Comparison of ENCODE assay signal across 1 cellular context in the genomic region with DNA sequence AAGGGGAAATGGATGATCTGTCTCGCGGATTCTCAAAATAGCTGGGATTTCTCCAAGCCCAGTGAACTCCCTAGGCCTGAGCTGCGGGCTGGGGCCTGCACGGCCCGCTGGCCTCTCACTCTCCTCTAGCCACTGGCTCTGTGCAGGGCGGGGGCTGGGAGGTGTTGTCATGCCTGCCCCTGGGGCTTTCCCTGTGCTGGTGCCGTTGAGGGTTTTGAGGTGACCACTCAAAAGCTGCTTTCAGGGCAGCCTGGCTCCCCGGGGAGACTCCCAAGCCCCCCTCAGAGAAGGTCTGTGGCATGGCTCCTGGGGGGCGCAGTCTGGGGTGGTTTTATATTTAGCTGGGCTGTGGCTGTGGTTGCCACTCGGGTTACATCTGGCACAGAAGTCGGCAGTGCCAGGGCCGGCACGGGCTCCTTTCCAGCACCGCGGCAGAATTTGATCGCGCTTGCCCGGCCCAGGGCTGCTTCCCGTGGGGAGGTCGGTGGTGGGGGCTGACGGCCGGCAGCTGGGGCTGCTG.
TF ChIP-seq lines count a peak whose summit lies in the region.

No MANE protein-coding gene starts in this region.

TF ChIP-seq in GM12878, 131 proteins besides CTCF, POLR2A, EP300 and RAD21:
- peak; percentile 73 for TF ChIP-seq ATF7 (IDR thresholded peaks at IDR 0.05; ENCODE audit: low read depth)
- TF ChIP-seq HDGF (IDR thresholded peaks at IDR 0.05) = no peak
- TF ChIP-seq FOXM1 (IDR thresholded peaks at IDR 0.05; ENCODE audit: low read depth, low read length) = no peak
- TF ChIP-seq, protein P1, sequence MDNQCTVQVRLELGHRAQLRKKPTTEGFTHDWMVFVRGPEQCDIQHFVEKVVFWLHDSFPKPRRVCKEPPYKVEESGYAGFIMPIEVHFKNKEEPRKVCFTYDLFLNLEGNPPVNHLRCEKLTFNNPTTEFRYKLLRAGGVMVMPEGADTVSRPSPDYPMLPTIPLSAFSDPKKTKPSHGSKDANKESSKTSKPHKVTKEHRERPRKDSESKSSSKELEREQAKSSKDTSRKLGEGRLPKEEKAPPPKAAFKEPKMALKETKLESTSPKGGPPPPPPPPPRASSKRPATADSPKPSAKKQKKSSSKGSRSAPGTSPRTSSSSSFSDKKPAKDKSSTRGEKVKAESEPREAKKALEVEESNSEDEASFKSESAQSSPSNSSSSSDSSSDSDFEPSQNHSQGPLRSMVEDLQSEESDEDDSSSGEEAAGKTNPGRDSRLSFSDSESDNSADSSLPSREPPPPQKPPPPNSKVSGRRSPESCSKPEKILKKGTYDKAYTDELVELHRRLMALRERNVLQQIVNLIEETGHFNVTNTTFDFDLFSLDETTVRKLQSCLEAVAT (IDR thresholded peaks at IDR 0.05) = 0 out of 2 replicates have a peak, but pooled peaks have one; percentile 54
- TF ChIP-seq JUNB (IDR thresholded peaks at IDR 0.05) = no peak
- TF ChIP-seq ELK1 (IDR thresholded peaks at IDR 0.05; ENCODE audit: low read depth, low read length) = no peak
- TF ChIP-seq IKZF1 (conservative IDR thresholded peaks at IDR 0.05) = peak; percentile 55
- 0 out of 3 replicates have a peak, but pooled peaks of 1 of the 2 experiments have one; percentile 16 for TF ChIP-seq EGR1 (IDR thresholded peaks at IDR 0.05; ENCODE audit: borderline replicate concordance in 1 of 2, low read depth in 2 of 2, low read length in 2 of 2)
- TF ChIP-seq MTA2 (IDR thresholded peaks at IDR 0.05; ENCODE audit: low read depth) = no peak
- no peak for TF ChIP-seq HDAC6 (IDR thresholded peaks at IDR 0.05; ENCODE audit: unreplicated experiment)
- peak; percentile 44; the same call in 1 of the 2 replicates for TF ChIP-seq CREB1 (IDR thresholded peaks at IDR 0.05; ENCODE audit: low read depth)
- no peak for TF ChIP-seq LARP7 (IDR thresholded peaks at IDR 0.05)
- peak; percentile 64; the same call in 1 of the 2 replicates for TF ChIP-seq CREM (IDR thresholded peaks at IDR 0.05; ENCODE audit: low read depth)
- TF ChIP-seq, protein P2, sequence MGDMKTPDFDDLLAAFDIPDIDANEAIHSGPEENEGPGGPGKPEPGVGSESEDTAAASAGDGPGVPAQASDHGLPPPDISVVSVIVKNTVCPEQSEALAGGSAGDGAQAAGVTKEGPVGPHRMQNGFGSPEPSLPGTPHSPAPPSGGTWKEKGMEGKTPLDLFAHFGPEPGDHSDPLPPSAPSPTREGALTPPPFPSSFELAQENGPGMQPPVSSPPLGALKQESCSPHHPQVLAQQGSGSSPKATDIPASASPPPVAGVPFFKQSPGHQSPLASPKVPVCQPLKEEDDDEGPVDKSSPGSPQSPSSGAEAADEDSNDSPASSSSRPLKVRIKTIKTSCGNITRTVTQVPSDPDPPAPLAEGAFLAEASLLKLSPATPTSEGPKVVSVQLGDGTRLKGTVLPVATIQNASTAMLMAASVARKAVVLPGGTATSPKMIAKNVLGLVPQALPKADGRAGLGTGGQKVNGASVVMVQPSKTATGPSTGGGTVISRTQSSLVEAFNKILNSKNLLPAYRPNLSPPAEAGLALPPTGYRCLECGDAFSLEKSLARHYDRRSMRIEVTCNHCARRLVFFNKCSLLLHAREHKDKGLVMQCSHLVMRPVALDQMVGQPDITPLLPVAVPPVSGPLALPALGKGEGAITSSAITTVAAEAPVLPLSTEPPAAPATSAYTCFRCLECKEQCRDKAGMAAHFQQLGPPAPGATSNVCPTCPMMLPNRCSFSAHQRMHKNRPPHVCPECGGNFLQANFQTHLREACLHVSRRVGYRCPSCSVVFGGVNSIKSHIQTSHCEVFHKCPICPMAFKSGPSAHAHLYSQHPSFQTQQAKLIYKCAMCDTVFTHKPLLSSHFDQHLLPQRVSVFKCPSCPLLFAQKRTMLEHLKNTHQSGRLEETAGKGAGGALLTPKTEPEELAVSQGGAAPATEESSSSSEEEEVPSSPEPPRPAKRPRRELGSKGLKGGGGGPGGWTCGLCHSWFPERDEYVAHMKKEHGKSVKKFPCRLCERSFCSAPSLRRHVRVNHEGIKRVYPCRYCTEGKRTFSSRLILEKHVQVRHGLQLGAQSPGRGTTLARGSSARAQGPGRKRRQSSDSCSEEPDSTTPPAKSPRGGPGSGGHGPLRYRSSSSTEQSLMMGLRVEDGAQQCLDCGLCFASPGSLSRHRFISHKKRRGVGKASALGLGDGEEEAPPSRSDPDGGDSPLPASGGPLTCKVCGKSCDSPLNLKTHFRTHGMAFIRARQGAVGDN (IDR thresholded peaks at IDR 0.05) = no peak
- TF ChIP-seq WRNIP1 (IDR thresholded peaks at IDR 0.05; ENCODE audit: borderline replicate concordance, low read depth, low read length) = no peak
- TF ChIP-seq KLF5 (IDR thresholded peaks at IDR 0.05; ENCODE audit: partially characterized antibody) = no peak
- peak; percentile 36; the same call in 1 of the 2 replicates for TF ChIP-seq RUNX3 (IDR thresholded peaks at IDR 0.05; ENCODE audit: low read length)
